In genomic region chr2:90105142-90105541, GRCh38 we compare ENCODE assay signal across 7 cellular contexts.
DNase-seq lines count a peak whose midpoint lies in the region; TF ChIP-seq lines count a peak whose summit lies in the region.
"Not testable (repeated sequence)": the region's sequence is repeated elsewhere in the genome, so short reads cannot be mapped to it uniquely, and the experiment has no call there.

No MANE protein-coding gene starts in this region.

- POLR2A ChIA-PET in Caco-2 (lab: Charles Lee): not testable (repeated sequence)

- not testable (repeated sequence) for H3K4me3 ChIP-seq in Caco-2 (ENCODE audit: low read depth, low read length); H7 (ENCODE audit: insufficient read depth, low read depth, low read length); LNCaP clone FGC (ENCODE audit: low read depth, low read length); NT2/D1 (ENCODE audit: insufficient read length, low read depth)

- CTCF ChIA-PET in Caco-2 (lab: Charles Lee): not testable (repeated sequence)

- not testable (repeated sequence) for H3K4me1 Mint-ChIP-seq in Caco-2 (ENCODE audit: low read depth, unreplicated experiment); endothelial cell (ENCODE audit: unreplicated experiment)

- not testable (repeated sequence) for H3K36me3 Mint-ChIP-seq in Caco-2 (ENCODE audit: insufficient read depth, unreplicated experiment); endothelial cell (ENCODE audit: low read depth, unreplicated experiment)

- not testable (repeated sequence) for H3K9me3 Mint-ChIP-seq in Caco-2 (ENCODE audit: unreplicated experiment); endothelial cell (ENCODE audit: unreplicated experiment)

- H3K27me3 ChIP-seq in Caco-2 (replicated peaks; ENCODE audit: control insufficient read depth, insufficient read depth, low read length); H7 (ENCODE audit: control insufficient read depth, insufficient read depth, low read length); NT2/D1 (ENCODE audit: insufficient read depth, insufficient read length): not testable (repeated sequence)

- not testable (repeated sequence) for H3K4me3 Mint-ChIP-seq in Caco-2 (ENCODE audit: unreplicated experiment); endothelial cell (ENCODE audit: unreplicated experiment)

- not testable (repeated sequence) for H3K27me3 Mint-ChIP-seq in Caco-2 (ENCODE audit: insufficient read depth, unreplicated experiment); endothelial cell (ENCODE audit: unreplicated experiment)

- H3K9ac ChIP-seq in NT2/D1 (ENCODE audit: insufficient read length, low read depth): not testable (repeated sequence)

- TF ChIP-seq CTCF in Caco-2 (IDR thresholded peaks at IDR 0.05; ENCODE audit: insufficient read depth in 1 of 2, low read depth in 1 of 2, low read length in 1 of 2, severe bottlenecking in 1 of 2, unreplicated experiment in 1 of 2): peak; percentile 15 to 29
- peak; percentile 24 for TF ChIP-seq CTCF in LNCaP clone FGC (IDR thresholded peaks at IDR 0.05; ENCODE audit: control insufficient read depth, extremely low read depth, insufficient read depth)
- not testable (repeated sequence) for TF ChIP-seq CTCF in endothelial cell (IDR thresholded peaks at IDR 0.05; ENCODE audit: unreplicated experiment)

- not testable (repeated sequence) for H3K27ac Mint-ChIP-seq in Caco-2 (ENCODE audit: unreplicated experiment); endothelial cell (ENCODE audit: unreplicated experiment)

- not testable (repeated sequence) for BruUV-seq in Caco-2 (replicated peaks; lab: Mats Ljungman, UMichigan)

- H3K4me1 ChIP-seq in Caco-2; NT2/D1 (ENCODE audit: insufficient read depth, insufficient read length): not testable (repeated sequence)

- intact Hi-C loops in Caco-2 (cut with micrococcal nuclease; ENCODE audit: unreplicated experiment): not testable (repeated sequence)

- DNase-seq in Caco-2 (peak; percentile 41), H7 (peak; percentile 16), NT2/D1 (ENCODE audit: low read depth, low spot score) (peak; percentile 30), SK-N-DZ (ENCODE audit: low spot score) (peak; percentile 3), endothelial cell (ENCODE audit: low spot score) (peak; percentile 6), kidney tubule cell (ENCODE audit: low spot score) (peak; percentile 28)
- not testable (repeated sequence) for DNase-seq in LNCaP clone FGC (ENCODE audit: low read depth)

- not testable (repeated sequence) for H3K9me3 ChIP-seq in Caco-2; NT2/D1 (ENCODE audit: insufficient read depth, low read length)

- not testable (repeated sequence) for H3K36me3 ChIP-seq in Caco-2 (ENCODE audit: control insufficient read depth, insufficient read depth, low read length); H7 (replicated peaks; ENCODE audit: control insufficient read depth, insufficient read depth, low read length); NT2/D1 (ENCODE audit: insufficient read depth, insufficient read length, low read length)
